In the genomic region with DNA sequence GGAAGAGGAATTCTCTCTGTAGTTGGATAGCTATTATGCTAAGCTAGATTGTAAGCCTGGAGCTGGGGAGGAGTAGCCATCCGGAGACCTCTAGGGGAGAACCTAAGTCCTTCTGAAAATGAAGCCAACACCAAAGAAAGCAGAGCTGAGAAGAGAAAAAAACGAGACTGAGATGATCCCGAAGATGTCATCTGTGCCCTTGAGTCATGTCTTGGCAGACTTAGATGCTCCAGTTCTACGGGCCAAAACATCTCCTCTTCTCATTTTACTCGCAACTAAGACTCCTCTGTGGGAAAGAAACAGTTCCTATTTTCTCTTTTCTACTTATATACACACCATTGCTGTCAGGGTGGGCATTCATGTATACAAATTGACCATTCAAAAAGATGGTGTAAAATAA, we compare ENCODE assay signal across 27 cellular contexts. TPM values are rescaled to one million over a fixed set of nuclear protein-coding genes. Genes with fewer than 3 reads are reported as not detected.
"Had no signal": no experiment of that assay in that cellular context is flagged by ENCODE, and none has a peak within 500 bp of the region (broad histone marks: within the 10 kb centered on the region; RNA-seq: fewer than 3 reads in every experiment).

No MANE protein-coding gene starts in this region.

- H3K4me3 Mint-ChIP-seq: naive thymus-derived CD4-positive, alpha-beta T cell; natural killer cell treated with Interleukin-12 subunit alpha and Interleukin-12 subunit beta and Interleukin-15 and Interleukin-18, amount 100 ng/mL, for 72 hours; stimulated activated memory B cell treated with anti-CD40 and anti-IgM and Interleukin-4, amounts not matched to agents 10 μg/mL and 1 μg/mL and 100 μg/mL, for 72 hours; stimulated activated naive CD8-positive, alpha-beta T cell treated with anti-CD3 and anti-CD28 coated beads, Interleukin-15, amount 100 ng/mL, for 72 hours had no signal

- H3K27me3 Mint-ChIP-seq: natural killer cell treated with Interleukin-12 subunit alpha and Interleukin-12 subunit beta and Interleukin-15 and Interleukin-18, amount 100 ng/mL, for 72 hours; progenitor cell of endocrine pancreas; stimulated activated memory B cell treated with anti-CD40 and anti-IgM and Interleukin-4, amounts not matched to agents 10 μg/mL and 1 μg/mL and 100 μg/mL, for 72 hours; stimulated activated naive CD8-positive, alpha-beta T cell treated with anti-CD3 and anti-CD28 coated beads, Interleukin-15, amount 100 ng/mL, for 72 hours had no signal

- ATAC-seq: mucosa of descending colon; naive thymus-derived CD4-positive, alpha-beta T cell; natural killer cell treated with Interleukin-12 subunit alpha and Interleukin-12 subunit beta and Interleukin-15 and Interleukin-18, amount 100 ng/mL, for 72 hours; right lobe of liver; stimulated activated memory B cell treated with anti-CD40 and anti-IgM and Interleukin-4, amounts not matched to agents 10 μg/mL and 1 μg/mL and 100 μg/mL, for 72 hours; stimulated activated naive CD8-positive, alpha-beta T cell treated with anti-CD3 and anti-CD28 coated beads, Interleukin-15, amount 100 ng/mL, for 72 hours had no signal

- H3K4me1 Mint-ChIP-seq: stimulated activated memory B cell treated with anti-CD40 and anti-IgM and Interleukin-4, amounts not matched to agents 10 μg/mL and 1 μg/mL and 100 μg/mL, for 72 hours; stimulated activated naive CD8-positive, alpha-beta T cell treated with anti-CD3 and anti-CD28 coated beads, Interleukin-15, amount 100 ng/mL, for 72 hours had no signal

- H3K4me3 ChIP-seq: left ventricle myocardium inferior, lung, mucosa of descending colon, ovary, right atrium auricular region, right lobe of liver, smooth muscle cell, thyroid gland, transverse colon, upper lobe of left lung, vagina had no signal

- H3K36me3 ChIP-seq: left ventricle myocardium inferior, ovary, right atrium auricular region, right lobe of liver, thyroid gland, transverse colon, upper lobe of left lung, vagina had no signal

- H3K4me2 ChIP-seq: smooth muscle cell had no signal

- H3K27ac ChIP-seq: left ventricle myocardium inferior, ovary, right atrium auricular region, right lobe of liver, thyroid gland, transverse colon, upper lobe of left lung, vagina had no signal

- DNase-seq: islet precursor cell; left ventricle myocardium inferior; midbrain; mucosa of descending colon; naive thymus-derived CD4-positive, alpha-beta T cell; ovary; right lobe of liver; stimulated activated CD4-positive, alpha-beta T cell treated with anti-CD3 and anti-CD28 coated beads, Interleukin-1b, Interleukin-23, amount 100 ng/mL, for 48 hours; stimulated activated CD4-positive, alpha-beta T cell treated with anti-CD3 and anti-CD28 coated beads, Interleukin-2, amount 100 ng/mL, for 48 hours; stimulated activated CD4-positive, alpha-beta T cell treated with anti-CD3 and anti-CD28 coated beads, Interleukin-4, amount 100 ng/mL, for 4 hours; stimulated activated CD8-positive, alpha-beta memory T cell treated with anti-CD3 and anti-CD28 coated beads, Interleukin-4, amount 100 ng/mL, for 48 hours; stimulated activated naive CD4-positive, alpha-beta T cell treated with Interleukin-2 at 50 U/mL for 16 hours; stimulated activated naive CD8-positive, alpha-beta T cell treated with anti-CD3 and anti-CD28 coated beads, Interleukin-15, amount 100 ng/mL, for 72 hours; substantia nigra; thyroid gland; transverse colon; upper lobe of left lung had no signal

- H3K4me1 ChIP-seq: left ventricle myocardium inferior, right atrium auricular region, right lobe of liver, thyroid gland, transverse colon, upper lobe of left lung, vagina had no signal

- H3K9me3 ChIP-seq: left ventricle myocardium inferior, mucosa of descending colon, ovary, right atrium auricular region, right lobe of liver, thyroid gland, transverse colon, upper lobe of left lung, vagina had no signal

- H3K27me3 ChIP-seq: ovary, right atrium auricular region, right lobe of liver, thyroid gland, transverse colon, upper lobe of left lung, vagina had no signal

- H3K27ac Mint-ChIP-seq: naive thymus-derived CD4-positive, alpha-beta T cell; natural killer cell treated with Interleukin-12 subunit alpha and Interleukin-12 subunit beta and Interleukin-15 and Interleukin-18, amount 100 ng/mL, for 72 hours; progenitor cell of endocrine pancreas; stimulated activated memory B cell treated with anti-CD40 and anti-IgM and Interleukin-4, amounts not matched to agents 10 μg/mL and 1 μg/mL and 100 μg/mL, for 72 hours; stimulated activated naive CD8-positive, alpha-beta T cell treated with anti-CD3 and anti-CD28 coated beads, Interleukin-15, amount 100 ng/mL, for 72 hours had no signal

- H3K36me3 Mint-ChIP-seq: naive thymus-derived CD4-positive, alpha-beta T cell; natural killer cell treated with Interleukin-12 subunit alpha and Interleukin-12 subunit beta and Interleukin-15 and Interleukin-18, amount 100 ng/mL, for 72 hours; stimulated activated memory B cell treated with anti-CD40 and anti-IgM and Interleukin-4, amounts not matched to agents 10 μg/mL and 1 μg/mL and 100 μg/mL, for 72 hours had no signal

RNA-seq across cellular contexts. Expression of a gene that starts 34.3 kb away (rescaled TPM):
- total RNA-seq: myocyte; naive thymus-derived CD4-positive, alpha-beta T cell; natural killer cell treated with Interleukin-12 subunit alpha and Interleukin-12 subunit beta and Interleukin-15 and Interleukin-18, amount 100 ng/mL, for 72 hours; pulmonary artery endothelial cell; renal cortical epithelial cell had no signal
- polyA plus RNA-seq: naive thymus-derived CD4-positive, alpha-beta T cell had no signal
